In genomic region chr2:212328712-212329496, GRCh38 we compare ENCODE assay signal across 12 cellular contexts.
DNase-seq lines count a peak whose midpoint lies in the region; ATAC-seq, FAIRE-seq and TF ChIP-seq lines count a peak whose summit lies in the region.
"Had no signal": no experiment of that assay in that cellular context is flagged by ENCODE, and none has a peak within 500 bp of the region (broad histone marks: within the 10 kb centered on the region; RNA-seq: fewer than 3 reads in every experiment).

No MANE protein-coding gene starts in this region.

- no peak overlapping the region for H3K9ac ChIP-seq in trophoblast cell (ENCODE audit: low read length)

- no peak for TF ChIP-seq POLR2A in A549 (IDR thresholded peaks at IDR 0.05; ENCODE audit: low read length)

- no peak overlapping the region for H2BK120ac ChIP-seq in trophoblast cell (ENCODE audit: insufficient read depth, low read length, poor library complexity)

- H3K14ac ChIP-seq in trophoblast cell (ENCODE audit: low read length), result no peak overlapping the region

- no peak overlapping the region for H3K23ac ChIP-seq in trophoblast cell (ENCODE audit: low read length)

- intact Hi-C loops in left lung (cut with DNase I), result no loop called here
- intact Hi-C loops in psoas muscle (cut with DNase I), result no loop called here
- intact Hi-C loops in activated CD8-positive, alpha-beta T cell treated with anti-CD3 and anti-CD28 coated beads for 36 hours (cut with micrococcal nuclease), result no loop called here

- no peak overlapping the region for H4K91ac ChIP-seq in trophoblast cell (ENCODE audit: low read depth, low read length)

- no peaks in the 10 kb centered on the region for H3K79me1 ChIP-seq in trophoblast cell (ENCODE audit: low read length)

- no peak overlapping the region for H2BK5ac ChIP-seq in trophoblast cell (ENCODE audit: low read depth, low read length, poor library complexity)

- H3K4me1 Mint-ChIP-seq in activated CD8-positive, alpha-beta T cell treated with anti-CD3 and anti-CD28 coated beads for 36 hours (ENCODE audit: low read depth), result no peaks in the 10 kb centered on the region
- H3K4me1 Mint-ChIP-seq: CD8-positive, alpha-beta memory T cell had no signal

- H3K4me2 ChIP-seq in A549 (no peak overlapping the region), trophoblast cell (ENCODE audit: low read length) (no peak overlapping the region)

- H3K18ac ChIP-seq in trophoblast cell (ENCODE audit: low read length), result no peak overlapping the region

- FAIRE-seq in A549 (lab: Jason Lieb, UNC), result no peak
- FAIRE-seq: H54 had no signal

- no peaks in the 10 kb centered on the region for H3K9me3 ChIP-seq in A549
- no peaks in the 10 kb centered on the region for H3K9me3 ChIP-seq in HEK293 (ENCODE audit: control insufficient read depth, insufficient read depth, low read depth, low read length)
- H3K9me3 ChIP-seq in left lung, result no peaks in the 10 kb centered on the region
- no peaks in the 10 kb centered on the region for H3K9me3 ChIP-seq in psoas muscle
- H3K9me3 ChIP-seq in trophoblast cell (ENCODE audit: insufficient read depth, low read depth, low read length), result no peaks in the 10 kb centered on the region
- H3K9me3 ChIP-seq: Caco-2 had no signal

- no peaks in the 10 kb centered on the region for H3K79me2 ChIP-seq in trophoblast cell (ENCODE audit: control insufficient read depth, insufficient read depth, low read length, poor library complexity)

- H4K8ac ChIP-seq in trophoblast cell (ENCODE audit: low read depth, low read length), result no peak overlapping the region

- no peak for DNase-seq in A549 (ENCODE audit: low read depth in 1 of 2, low spot score in 1 of 2)
- DNase-seq in left lung, result no peak
- DNase-seq in psoas muscle, result no peak
- no peak for DNase-seq in activated CD8-positive, alpha-beta T cell treated with anti-CD3 and anti-CD28 coated beads for 36 hours
- DNase-seq in trophoblast cell, result no peak
- DNase-seq in activated T-cell treated with anti-CD3 and anti-CD28 coated beads, Interleukin-2, amount 50 U/mL, for 48 hours, result no peak
- no peak for DNase-seq in GOT3 (lab: John Stamatoyannopoulos, UW)
- DNase-seq: CD8-positive, alpha-beta memory T cell had no signal

- TF ChIP-seq CTCF in A549 (IDR thresholded peaks at IDR 0.05) (no peak), HEK293 (tag by site-specific recombination; IDR thresholded peaks at IDR 0.05) (no peak), left lung (IDR thresholded peaks at IDR 0.05) (no peak), psoas muscle (IDR thresholded peaks at IDR 0.05) (no peak)
- no peak for TF ChIP-seq CTCF in activated CD8-positive, alpha-beta T cell treated with anti-CD3 and anti-CD28 coated beads for 36 hours (IDR thresholded peaks at IDR 0.05)

- no peaks in the 10 kb centered on the region for H3K36me3 ChIP-seq in HEK293 (ENCODE audit: control insufficient read depth in 2 of 2, insufficient read depth in 1 of 2, low read length in 2 of 2)
- H3K36me3 ChIP-seq in left lung, result no peaks in the 10 kb centered on the region
- H3K36me3 ChIP-seq in psoas muscle (ENCODE audit: insufficient read depth in 1 of 2, low read depth in 1 of 2), result no peaks in the 10 kb centered on the region
- no peaks in the 10 kb centered on the region for H3K36me3 ChIP-seq in trophoblast cell (ENCODE audit: control insufficient read depth in 1 of 2, insufficient read depth in 2 of 2, low read length in 2 of 2)

- H2BK12ac ChIP-seq in trophoblast cell (ENCODE audit: low read length), result no peak overlapping the region

- no peak for ATAC-seq in A549
- peak; percentile 25 for ATAC-seq in left lung
- ATAC-seq in psoas muscle, result no peak
- ATAC-seq in activated CD8-positive, alpha-beta T cell treated with anti-CD3 and anti-CD28 coated beads for 36 hours, result no peak
- ATAC-seq: HCT116 had no signal

- no peak for TF ChIP-seq EP300 in A549 (IDR thresholded peaks at IDR 0.05)

- POLR2A ChIA-PET in A549 (lab: Yijun Ruan, JAX), result no interaction called here
- POLR2A ChIA-PET in HEK293 (lab: Yijun Ruan, JAX), result no interaction called here
- POLR2A ChIA-PET in activated CD8-positive, alpha-beta T cell treated with anti-CD3 and anti-CD28 coated beads for 36 hours (lab: Charles Lee), result no interaction called here

- CTCF ChIA-PET in A549 (lab: Yijun Ruan, JAX) (interaction anchor here (0.7 kb wide), 1 partner anchor 199 kb away, joined by 3 read pairs; no protein-coding TSS in a partner anchor), HEK293 (lab: Yijun Ruan, JAX) (no interaction called here)
- CTCF ChIA-PET in activated CD8-positive, alpha-beta T cell treated with anti-CD3 and anti-CD28 coated beads for 36 hours (lab: Charles Lee), result no interaction called here

- no peaks in the 10 kb centered on the region for H3K27me3 ChIP-seq in left lung
- no peaks in the 10 kb centered on the region for H3K27me3 ChIP-seq in psoas muscle (ENCODE audit: insufficient read depth in 3 of 3, low read length in 2 of 3)
- H3K27me3 ChIP-seq in trophoblast cell (ENCODE audit: insufficient read depth, low read length), result no peaks in the 10 kb centered on the region

- no peak overlapping the region for H3K4me3 Mint-ChIP-seq in activated CD8-positive, alpha-beta T cell treated with anti-CD3 and anti-CD28 coated beads for 36 hours
- H3K4me3 Mint-ChIP-seq: CD8-positive, alpha-beta memory T cell had no signal

- no peak overlapping the region for H2AFZ ChIP-seq in trophoblast cell (ENCODE audit: insufficient read depth, low read length, poor library complexity)

- no peaks in the 10 kb centered on the region for H3K36me3 Mint-ChIP-seq in activated CD8-positive, alpha-beta T cell treated with anti-CD3 and anti-CD28 coated beads for 36 hours (ENCODE audit: low read depth)
- H3K36me3 Mint-ChIP-seq: CD8-positive, alpha-beta memory T cell had no signal

- TF ChIP-seq RAD21 in A549 (conservative IDR thresholded peaks at IDR 0.05 in 1 of 2, IDR thresholded peaks at IDR 0.05 in 1 of 2), result no peak

- no peak overlapping the region for H2AK5ac ChIP-seq in trophoblast cell (ENCODE audit: low read length)

- no peak overlapping the region for H4K12ac ChIP-seq in trophoblast cell (ENCODE audit: low read depth, low read length)

- no peaks in the 10 kb centered on the region for H3K27me3 Mint-ChIP-seq in activated CD8-positive, alpha-beta T cell treated with anti-CD3 and anti-CD28 coated beads for 36 hours
- H3K27me3 Mint-ChIP-seq: CD8-positive, alpha-beta memory T cell had no signal

- no peaks in the 10 kb centered on the region for H3K9me3 Mint-ChIP-seq in activated CD8-positive, alpha-beta T cell treated with anti-CD3 and anti-CD28 coated beads for 36 hours

- no peak overlapping the region for H3K4ac ChIP-seq in trophoblast cell (ENCODE audit: low read depth, low read length)

- H3K4me3 ChIP-seq in A549 (no peak overlapping the region), HEK293 (ENCODE audit: low read depth, low read length) (no peak overlapping the region), left lung (no peak overlapping the region), psoas muscle (no peak overlapping the region), trophoblast cell (ENCODE audit: low read depth, low read length) (no peak overlapping the region)

- H3K27ac ChIP-seq in A549 (no peak overlapping the region), HEK293 (ENCODE audit: extremely low read depth, low read depth, low read length) (no peak overlapping the region; the same call in 1 of the 2 replicates), left lung (no peak overlapping the region), psoas muscle (peak overlapping the region; percentile 65), trophoblast cell (ENCODE audit: low read depth, low read length) (no peak overlapping the region)

- H3K27ac Mint-ChIP-seq in activated CD8-positive, alpha-beta T cell treated with anti-CD3 and anti-CD28 coated beads for 36 hours, result no peak overlapping the region
- H3K27ac Mint-ChIP-seq: CD8-positive, alpha-beta memory T cell had no signal

- H3K4me1 ChIP-seq in A549 (peaks cover 16% of the 10 kb centered on the region; the same call in 2 of the 3 replicates), HEK293 (ENCODE audit: control insufficient read depth, insufficient read depth, low read length) (peaks cover 27% of the 10 kb centered on the region), left lung (peaks cover 0 to 6% of the 10 kb centered on the region in 2 donors), psoas muscle (peaks cover 25% of the 10 kb centered on the region), trophoblast cell (ENCODE audit: control insufficient read depth in 1 of 2, insufficient read depth in 2 of 2, low read length in 2 of 2) (no peaks in the 10 kb centered on the region)

TF ChIP-seq in A549, 52 proteins besides CTCF, POLR2A, EP300 and RAD21:
- TF ChIP-seq TFCP2L1 (CRISPR knock-in tag; IDR thresholded peaks at IDR 0.05), result no peak
- peak; percentile 30 for TF ChIP-seq MAFK (IDR thresholded peaks at IDR 0.05; ENCODE audit: partially characterized antibody)
TF ChIP-seq in A549: peak in this region for 1.

TF ChIP-seq in HEK293, 187 proteins besides CTCF, POLR2A, EP300 and RAD21 (continues in another document):
- TF ChIP-seq ZNF202 (tag by site-specific recombination; IDR thresholded peaks at IDR 0.05; ENCODE audit: borderline replicate concordance) (no peak), ZNF843 (tag by site-specific recombination; IDR thresholded peaks at IDR 0.05) (0 out of 2 replicates have a peak, but pooled peaks have one; percentile 34), ZNF391 (tag by site-specific recombination; IDR thresholded peaks at IDR 0.05; ENCODE audit: borderline replicate concordance, low read depth) (no peak), ZNF626 (tag by site-specific recombination; IDR thresholded peaks at IDR 0.05) (no peak), PRDM6 (tag by site-specific recombination; IDR thresholded peaks at IDR 0.05) (peak; percentile 91)
